14 cellular contexts compared by ENCODE assay signal in the genomic region with DNA sequence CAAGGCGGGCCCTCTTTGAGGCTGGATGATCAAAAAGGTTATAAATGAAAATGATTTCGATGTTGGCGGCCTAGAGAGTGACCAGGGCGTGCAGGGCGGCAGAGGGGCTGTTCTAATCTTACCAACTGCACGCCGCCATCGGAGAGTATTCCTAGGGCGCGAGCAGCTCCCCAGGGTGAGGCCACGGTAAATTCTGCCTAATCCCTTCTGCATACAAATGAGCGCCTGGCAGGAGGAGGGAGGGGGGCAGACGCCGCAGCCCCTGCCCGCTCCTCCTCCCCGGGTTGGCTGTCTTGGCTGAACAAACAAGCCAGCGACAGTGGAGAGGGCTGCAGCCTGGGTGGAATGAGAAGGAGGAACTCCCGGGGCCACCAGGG.
DNase-seq lines count a peak whose midpoint lies in the region; ATAC-seq, FAIRE-seq and TF ChIP-seq lines count a peak whose summit lies in the region.
"Had no signal": no experiment of that assay in that cellular context is flagged by ENCODE, and none has a peak within 500 bp of the region (broad histone marks: within the 10 kb centered on the region; RNA-seq: fewer than 3 reads in every experiment).

No MANE protein-coding gene starts in this region.

- H3K27ac Mint-ChIP-seq in glutamatergic neuron (ENCODE audit: unreplicated experiment) = peak overlapping the region; percentile 55
- H3K27ac Mint-ChIP-seq: activated CD4-positive, alpha-beta T cell treated with anti-CD3 and anti-CD28 coated beads, Interleukin-2, amount 10 ng/mL, durations not matched to agents 24 days and 14 days; CD4-positive, alpha-beta T cell; T-helper 1 cell treated with Interleukin-12 subunit alpha and Interleukin-12 subunit beta and Interleukin-4 antibody, amounts not matched to agents 30 μg/mL and 1 μg/mL, for 36 hours had no signal

- DNase-seq in NCI-H524 treated with DMSO at 0.1 percent for 48 hours (lab: John Stamatoyannopoulos, UW) (peak; percentile 83), glutamatergic neuron (peak; percentile 69), GM19239 (ENCODE audit: insufficient read length, low spot score) (no peak), HuH-7.5 (ENCODE audit: low spot score) (no peak), GDM1 (lab: John Stamatoyannopoulos, UW) (no peak)
- DNase-seq: activated CD4-positive, alpha-beta T cell treated with anti-CD3 and anti-CD28 coated beads, Interleukin-2, amount 10 ng/mL, durations not matched to agents 24 days and 14 days; CD4-positive, alpha-beta T cell; esophagus squamous epithelium; mucosa of descending colon had no signal

- H3K36me3 Mint-ChIP-seq in glutamatergic neuron (ENCODE audit: unreplicated experiment) = peaks cover 1% of the 10 kb centered on the region

- peak overlapping the region; percentile 39 for H3K4me3 ChIP-seq in HUES64 (ENCODE audit: low read length)
- H3K4me3 ChIP-seq in skeletal muscle satellite cell (ENCODE audit: low read length) = no peak overlapping the region
- H3K4me3 ChIP-seq: esophagus squamous epithelium, mucosa of descending colon had no signal

- H3K4me1 ChIP-seq in HUES64 (ENCODE audit: insufficient read depth, low read length) (peaks cover 23% of the 10 kb centered on the region), skeletal muscle satellite cell (ENCODE audit: control insufficient read depth, insufficient read depth, low read length) (peaks cover 9% of the 10 kb centered on the region)

- no peak for TF ChIP-seq CTCF in glutamatergic neuron (IDR thresholded peaks at IDR 0.05; ENCODE audit: partially characterized antibody, unreplicated experiment)

- peak overlapping the region; percentile 83 for H3K27ac ChIP-seq in HUES64 (ENCODE audit: low read depth, low read length)
- H3K27ac ChIP-seq: esophagus squamous epithelium had no signal

- peaks cover 45% of the 10 kb centered on the region for H3K4me1 Mint-ChIP-seq in glutamatergic neuron (ENCODE audit: low read depth, unreplicated experiment)
- H3K4me1 Mint-ChIP-seq: activated CD4-positive, alpha-beta T cell treated with anti-CD3 and anti-CD28 coated beads, Interleukin-2, amount 10 ng/mL, durations not matched to agents 24 days and 14 days had no signal

- H3K4me2 ChIP-seq in skeletal muscle satellite cell (ENCODE audit: low read length) = peak overlapping the region; percentile 51

- no peak for ATAC-seq in GM21381 (IDR thresholded peaks at IDR 0.05; ENCODE audit: unreplicated experiment)
- ATAC-seq: mucosa of descending colon, PC-3 had no signal

- H3K27me3 Mint-ChIP-seq in glutamatergic neuron (ENCODE audit: unreplicated experiment) = peaks cover 9% of the 10 kb centered on the region
- H3K27me3 Mint-ChIP-seq: activated CD4-positive, alpha-beta T cell treated with anti-CD3 and anti-CD28 coated beads, Interleukin-2, amount 10 ng/mL, durations not matched to agents 24 days and 14 days; CD4-positive, alpha-beta T cell had no signal

- H3K9me3 ChIP-seq in HUES64 (ENCODE audit: insufficient read depth, low read depth, low read length) (no peaks in the 10 kb centered on the region), skeletal muscle satellite cell (replicated peaks; ENCODE audit: low read length) (no peaks in the 10 kb centered on the region)
- H3K9me3 ChIP-seq: esophagus squamous epithelium, mucosa of descending colon had no signal

- no peaks in the 10 kb centered on the region for H3K36me3 ChIP-seq in HUES64 (ENCODE audit: insufficient read depth, low read length)
- no peaks in the 10 kb centered on the region for H3K36me3 ChIP-seq in skeletal muscle satellite cell (ENCODE audit: insufficient read depth, low read length)
- H3K36me3 ChIP-seq: esophagus squamous epithelium had no signal

- FAIRE-seq in GM19239 (lab: Jason Lieb, UNC) = no peak

- H3K9me3 Mint-ChIP-seq in glutamatergic neuron (ENCODE audit: unreplicated experiment) = peaks cover 5% of the 10 kb centered on the region
- H3K9me3 Mint-ChIP-seq: activated CD4-positive, alpha-beta T cell treated with anti-CD3 and anti-CD28 coated beads, Interleukin-2, amount 10 ng/mL, durations not matched to agents 24 days and 14 days; CD4-positive, alpha-beta T cell; T-helper 1 cell treated with Interleukin-12 subunit alpha and Interleukin-12 subunit beta and Interleukin-4 antibody, amounts not matched to agents 30 μg/mL and 1 μg/mL, for 36 hours had no signal

- H3K9ac ChIP-seq in HUES64 (ENCODE audit: low read depth, low read length) = peak overlapping the region; percentile 55
- no peak overlapping the region for H3K9ac ChIP-seq in skeletal muscle satellite cell (ENCODE audit: low read depth, low read length)

- 3% methylated on average over 18 of the region's 18 CpGs for WGBS in HUES64

- peak overlapping the region; percentile 49 for H3K4me3 Mint-ChIP-seq in glutamatergic neuron (ENCODE audit: unreplicated experiment)
- H3K4me3 Mint-ChIP-seq: activated CD4-positive, alpha-beta T cell treated with anti-CD3 and anti-CD28 coated beads, Interleukin-2, amount 10 ng/mL, durations not matched to agents 24 days and 14 days; CD4-positive, alpha-beta T cell; T-helper 1 cell treated with Interleukin-12 subunit alpha and Interleukin-12 subunit beta and Interleukin-4 antibody, amounts not matched to agents 30 μg/mL and 1 μg/mL, for 36 hours had no signal

- H3K27me3 ChIP-seq in HUES64 (ENCODE audit: insufficient read depth, low read length) = no peaks in the 10 kb centered on the region
- peaks cover 29% of the 10 kb centered on the region for H3K27me3 ChIP-seq in skeletal muscle satellite cell (ENCODE audit: control insufficient read depth, insufficient read depth, low read length)
- H3K27me3 ChIP-seq: esophagus squamous epithelium had no signal

Comparison
In these comparisons a context has a peak if more than half of its experiments do, and no peak if none do; other contexts are left out.
1. DNase-seq: peak in NCI-H524 treated with DMSO at 0.1 percent for 48 hours (single experiment) and glutamatergic neuron (single experiment); none in GM19239 (single experiment), HuH-7.5 (single experiment) and GDM1 (single experiment).